ENCODE assay signal across 1 cellular context in genomic region chr10:92697663-92698511, GRCh38.
TF ChIP-seq lines count a peak whose summit lies in the region.

No MANE protein-coding gene starts in this region.

TF ChIP-seq in GM12878, 131 proteins besides CTCF, POLR2A, EP300 and RAD21 (continued from another document):
- peak; percentile 31 to 68; a peak in 2 of 4 replicates for TF ChIP-seq CEBPB (IDR thresholded peaks at IDR 0.05; ENCODE audit: borderline replicate concordance in 1 of 2, low read depth in 2 of 2, low read length in 2 of 2)
- no peak for TF ChIP-seq KAT2A (conservative IDR thresholded peaks at IDR 0.05; ENCODE audit: control insufficient read depth, low read depth, low read length)
- peak; percentile 31 to 34; a peak in 2 of 4 replicates for TF ChIP-seq IKZF2 (IDR thresholded peaks at IDR 0.05)
- TF ChIP-seq PKNOX1 (IDR thresholded peaks at IDR 0.05): no peak; the same call in 1 of the 2 replicates
- TF ChIP-seq RUNX3 (IDR thresholded peaks at IDR 0.05; ENCODE audit: low read length): peak; percentile 90
- TF ChIP-seq MEF2B (IDR thresholded peaks at IDR 0.05; ENCODE audit: partially characterized antibody, poor library complexity, severe bottlenecking): peak; percentile 45
- TF ChIP-seq SIN3A (IDR thresholded peaks at IDR 0.05; ENCODE audit: low read depth, low read length): no peak
- no peak for TF ChIP-seq HDAC2 (IDR thresholded peaks at IDR 0.05)
- no peak for TF ChIP-seq ZNF24 (IDR thresholded peaks at IDR 0.05)
